In the genomic region with DNA sequence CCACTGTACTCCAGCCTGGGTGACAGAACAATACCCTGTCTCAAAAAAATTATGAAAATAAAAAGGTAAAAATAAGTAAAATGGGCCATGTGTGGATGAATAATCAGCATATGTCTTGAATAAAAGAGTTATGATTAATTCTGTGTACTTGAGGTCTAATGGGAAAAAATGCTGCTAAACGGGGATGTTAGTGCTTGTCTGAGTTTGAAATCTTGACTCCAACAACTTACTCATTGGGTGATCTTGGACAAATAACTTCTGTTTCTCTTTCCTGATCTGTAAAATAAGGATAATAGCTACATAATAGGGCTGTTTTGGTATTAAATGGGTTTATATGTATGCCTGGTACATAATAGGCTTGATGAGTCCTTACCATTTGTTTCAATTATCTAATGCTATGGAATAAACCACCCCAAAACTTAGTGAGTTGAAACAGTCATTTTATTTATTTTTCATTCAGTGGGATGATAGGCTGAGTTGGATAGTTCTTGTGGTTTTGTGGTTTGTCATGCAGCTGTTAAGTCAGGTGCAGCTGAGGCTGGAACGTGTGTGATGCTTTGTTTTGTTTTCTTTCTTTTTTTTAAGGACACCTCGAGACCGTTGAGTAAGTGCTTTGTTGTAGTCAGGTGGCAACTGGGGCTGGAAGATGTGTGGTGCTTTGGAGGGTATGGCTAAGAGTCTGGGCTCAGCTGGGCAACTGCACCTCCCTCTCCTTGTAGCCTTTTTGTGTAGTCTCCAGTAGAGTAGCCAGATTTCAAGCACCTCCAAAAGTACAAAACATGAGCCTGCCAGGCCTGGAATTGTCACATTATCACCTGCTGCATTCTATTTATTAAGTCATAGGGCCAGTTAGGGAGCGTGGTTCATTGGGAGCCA, we compare ENCODE assay signal across 9 cellular contexts. TPM values are rescaled to one million over a fixed set of nuclear protein-coding genes. Genes with fewer than 3 reads are reported as not detected.
DNase-seq lines count a peak whose midpoint lies in the region; ATAC-seq lines count a peak whose summit lies in the region.
"Had no signal": no experiment of that assay in that cellular context is flagged by ENCODE, and none has a peak within 500 bp of the region (broad histone marks: within the 10 kb centered on the region; RNA-seq: fewer than 3 reads in every experiment).

No MANE protein-coding gene starts in this region.

- DNase-seq in NCI-H526 (lab: John Stamatoyannopoulos, UW) (peak; percentile 3 to 16), NCI-H526 treated with DMSO at 0.1 percent for 48 hours (lab: John Stamatoyannopoulos, UW) (no peak), NCI-H187 treated with DMSO at 0.1 percent for 48 hours (lab: John Stamatoyannopoulos, UW) (peak; percentile 100), iris pigment epithelial cell (ENCODE audit: low read depth) (peak; percentile 85), NCI-H446 treated with DMSO at 0.1 percent for 48 hours (lab: John Stamatoyannopoulos, UW) (no peak), mesenteric fat pad (ENCODE audit: low spot score) (no peak)
- peak; percentile 25 for DNase-seq in activated T-cell treated with anti-CD3 and anti-CD28 coated beads, Interleukin-2, amount 50 U/mL, for 4 hours

- peaks cover 10% of the 10 kb centered on the region for H3K9me3 Mint-ChIP-seq in activated T-cell treated with anti-CD3 and anti-CD28 coated beads, Interleukin-2, amount 50 U/mL, for 4 hours

- peaks cover 36% of the 10 kb centered on the region for H3K36me3 Mint-ChIP-seq in activated T-cell treated with anti-CD3 and anti-CD28 coated beads, Interleukin-2, amount 50 U/mL, for 4 hours (ENCODE audit: insufficient read depth)

- H3K4me1 Mint-ChIP-seq in activated T-cell treated with anti-CD3 and anti-CD28 coated beads, Interleukin-2, amount 50 U/mL, for 4 hours (ENCODE audit: low read depth): peaks cover 69% of the 10 kb centered on the region

- peak; percentile 55 for ATAC-seq in HG02642 (IDR thresholded peaks at IDR 0.05; ENCODE audit: poor library complexity, unreplicated experiment)
- ATAC-seq in activated T-cell treated with anti-CD3 and anti-CD28 coated beads, Interleukin-2, amount 50 U/mL, for 4 hours: peak; percentile 58 to 60
- ATAC-seq: A549 had no signal

- peak overlapping the region; percentile 59 for H3K4me3 Mint-ChIP-seq in activated T-cell treated with anti-CD3 and anti-CD28 coated beads, Interleukin-2, amount 50 U/mL, for 4 hours

- H3K27me3 Mint-ChIP-seq in activated T-cell treated with anti-CD3 and anti-CD28 coated beads, Interleukin-2, amount 50 U/mL, for 4 hours (ENCODE audit: low read depth): no peaks in the 10 kb centered on the region

RNA-seq across cellular contexts. Expression of a gene that starts 4.9 kb away (rescaled TPM):
- total RNA-seq in activated T-cell treated with anti-CD3 and anti-CD28 coated beads, Interleukin-2, amount 50 U/mL, for 4 hours: 10 to 100 TPM; 57.4 to 70.3 (median 66.0) TPM
- total RNA-seq in mesenteric fat pad: 88.5 TPM

RNA-seq across cellular contexts. Expression of a gene that starts 26.5 kb away (rescaled TPM):
- 10 to 100 TPM; 13.6 to 18.1 (median 15.6) TPM for total RNA-seq in activated T-cell treated with anti-CD3 and anti-CD28 coated beads, Interleukin-2, amount 50 U/mL, for 4 hours
- 47.1 TPM for total RNA-seq in mesenteric fat pad

Comparison
In these comparisons a context has a peak if more than half of its experiments do, and no peak if none do; other contexts are left out.
1. DNase-seq: peak in NCI-H526 (2 of 2), NCI-H187 treated with DMSO at 0.1 percent for 48 hours (single experiment), activated T-cell treated with anti-CD3 and anti-CD28 coated beads, Interleukin-2, amount 50 U/mL, for 4 hours (single experiment) and iris pigment epithelial cell (single experiment); none in NCI-H526 treated with DMSO at 0.1 percent for 48 hours (single experiment), NCI-H446 treated with DMSO at 0.1 percent for 48 hours (single experiment) and mesenteric fat pad (single experiment).